Comparison of ENCODE assay signal across 25 cellular contexts in genomic region chr3:141234283-141234682, GRCh38. TPM values are rescaled to one million over a fixed set of nuclear protein-coding genes. Genes with fewer than 3 reads are reported as not detected.
DNase-seq lines count a peak whose midpoint lies in the region; TF ChIP-seq lines count a peak whose summit lies in the region.
"Had no signal": no experiment of that assay in that cellular context is flagged by ENCODE, and none has a peak within 500 bp of the region (broad histone marks: within the 10 kb centered on the region; RNA-seq: fewer than 3 reads in every experiment).

No MANE protein-coding gene starts in this region.

- 41 to 67% (median 58%) methylated on average over 2 to 3 of the region's 3 CpGs for WGBS in spleen, 5 donors

- no peaks in the 10 kb centered on the region for H3K9me3 ChIP-seq in KOPT-K1 (ENCODE audit: insufficient read depth, low read length, poor library complexity, severe bottlenecking)
- H3K9me3 ChIP-seq in spleen, result no peaks in the 10 kb centered on the region
- H3K9me3 ChIP-seq: breast epithelium, colonic mucosa, prostate gland, tibial nerve had no signal

- H3K4me1 Mint-ChIP-seq in T-helper 2 cell treated with Interferon-gamma antibody and Interleukin-4, amounts not matched to agents 5 μg/mL and 100 μg/mL, for 36 hours (ENCODE audit: low read depth), result peaks cover 73% of the 10 kb centered on the region
- peaks cover 21% of the 10 kb centered on the region for H3K4me1 Mint-ChIP-seq in osteocyte (ENCODE audit: unreplicated experiment)

- H3K36me3 ChIP-seq in KOPT-K1 (ENCODE audit: insufficient read depth, low read length) (peaks cover 36% of the 10 kb centered on the region), spleen (peaks cover 0 to 14% (median 0%) of the 10 kb centered on the region in 6 donors)
- H3K36me3 ChIP-seq: breast epithelium, colonic mucosa, neural progenitor cell, prostate gland had no signal

- peak overlapping the region; percentile 94 for H3K4me3 Mint-ChIP-seq in T-helper 2 cell treated with Interferon-gamma antibody and Interleukin-4, amounts not matched to agents 5 μg/mL and 100 μg/mL, for 36 hours
- no peak overlapping the region for H3K4me3 Mint-ChIP-seq in osteocyte (ENCODE audit: unreplicated experiment)
- H3K4me3 Mint-ChIP-seq: activated CD8-positive, alpha-beta T cell treated with anti-CD3 and anti-CD28 coated beads, Interleukin-2, amount 10 ng/mL, durations not matched to agents 7 days and 5 days had no signal

- no peak for TF ChIP-seq POLR2A in spleen (IDR thresholded peaks at IDR 0.05)

- no peaks in the 10 kb centered on the region for H3K27me3 ChIP-seq in spleen (replicated peaks in 1 of 7)
- H3K27me3 ChIP-seq: breast epithelium, colonic mucosa, tibial nerve had no signal

- intact Hi-C loops in spleen (cut with DNase I; ENCODE audit: low total_unique reads), result no loop called here

- H3K9me3 Mint-ChIP-seq in T-helper 2 cell treated with Interferon-gamma antibody and Interleukin-4, amounts not matched to agents 5 μg/mL and 100 μg/mL, for 36 hours, result no peaks in the 10 kb centered on the region
- no peaks in the 10 kb centered on the region for H3K9me3 Mint-ChIP-seq in osteocyte (ENCODE audit: unreplicated experiment)
- H3K9me3 Mint-ChIP-seq: activated T-cell treated with anti-CD3 and anti-CD28 coated beads, Interleukin-2, amount 50 U/mL, for 24 hours; neural progenitor cell had no signal

- H3K4me1 ChIP-seq in spleen, result peaks cover 9 to 65% (median 25%) of the 10 kb centered on the region in 6 donors
- H3K4me1 ChIP-seq: breast epithelium, prostate gland had no signal

- peaks cover 38% of the 10 kb centered on the region for H3K36me3 Mint-ChIP-seq in T-helper 2 cell treated with Interferon-gamma antibody and Interleukin-4, amounts not matched to agents 5 μg/mL and 100 μg/mL, for 36 hours (ENCODE audit: low read depth)
- peaks cover 9% of the 10 kb centered on the region for H3K36me3 Mint-ChIP-seq in osteocyte (ENCODE audit: unreplicated experiment)

- H3K4me3 ChIP-seq in spleen, result no peak overlapping the region
- H3K4me3 ChIP-seq: breast epithelium, colonic mucosa, neural progenitor cell, prostate gland, tibial nerve had no signal

- TF ChIP-seq CTCF in osteocyte (IDR thresholded peaks at IDR 0.05) (no peak), spleen (IDR thresholded peaks at IDR 0.05 in 8 of 11, conservative IDR thresholded peaks at IDR 0.05 in 3 of 11) (no peak)

- no peaks in the 10 kb centered on the region for H3K27me3 Mint-ChIP-seq in T-helper 2 cell treated with Interferon-gamma antibody and Interleukin-4, amounts not matched to agents 5 μg/mL and 100 μg/mL, for 36 hours (ENCODE audit: low read depth)
- no peaks in the 10 kb centered on the region for H3K27me3 Mint-ChIP-seq in osteocyte (ENCODE audit: unreplicated experiment)
- H3K27me3 Mint-ChIP-seq: activated T-cell treated with anti-CD3 and anti-CD28 coated beads, Interleukin-2, amount 50 U/mL, for 24 hours; B cell had no signal

- peak overlapping the region; percentile 2 for H3K27ac Mint-ChIP-seq in T-helper 2 cell treated with Interferon-gamma antibody and Interleukin-4, amounts not matched to agents 5 μg/mL and 100 μg/mL, for 36 hours
- no peak overlapping the region for H3K27ac Mint-ChIP-seq in osteocyte (ENCODE audit: unreplicated experiment)
- H3K27ac Mint-ChIP-seq: activated CD8-positive, alpha-beta T cell treated with anti-CD3 and anti-CD28 coated beads, Interleukin-2, amount 10 ng/mL, durations not matched to agents 7 days and 5 days; B cell; neural progenitor cell had no signal

- peak overlapping the region; percentile 99 for H3K27ac ChIP-seq in KOPT-K1 (ENCODE audit: low read depth, low read length, poor library complexity, severe bottlenecking)
- H3K27ac ChIP-seq in spleen, result peak overlapping the region in 2 of 8 donors; percentile 7 to 14
- H3K27ac ChIP-seq: breast epithelium, colonic mucosa, KMS-11, neural progenitor cell, prostate gland, tibial nerve had no signal

- DNase-seq in T-helper 2 cell treated with Interferon-gamma antibody and Interleukin-4, amounts not matched to agents 5 μg/mL and 100 μg/mL, for 36 hours (ENCODE audit: low spot score), result no peak
- DNase-seq in T-helper 2 cell, result no peak
- DNase-seq in ecto neural progenitor cell (ENCODE audit: low spot score), result peak; percentile 30
- DNase-seq in osteocyte (ENCODE audit: extremely low spot score, unreplicated experiment), result peak; percentile 67
- no peak for DNase-seq in spleen
- DNase-seq in cerebellar nuclear complex (lab: John Stamatoyannopoulos, UW), result no peak
- DNase-seq in Kasumi-1 (lab: John Stamatoyannopoulos, UW), result no peak
- DNase-seq: activated CD4-positive, CD25-positive, alpha-beta regulatory T cell treated with anti-CD3 and anti-CD28 coated beads, Interleukin-2, amount 50 U/mL, for 72 hours; activated CD8-positive, alpha-beta T cell treated with anti-CD3 and anti-CD28 coated beads, Interleukin-2, amount 10 ng/mL, durations not matched to agents 7 days and 5 days; activated naive CD4-positive, alpha-beta T cell; activated T-cell treated with anti-CD3 and anti-CD28 coated beads, Interleukin-2, amount 50 U/mL, for 24 hours; colonic mucosa; GOT3; hypothalamus; NCI-H2081; NCI-H345; NCI-H748 treated with DMSO at 0.1 percent for 48 hours; stimulated activated CD8-positive, alpha-beta memory T cell treated with anti-CD3 and anti-CD28 coated beads, Interleukin-4, amount 100 ng/mL, for 48 hours had no signal

RNA-seq across cellular contexts. Expression of gene PXYLP1, which starts 2.7 kb away (rescaled TPM):
- total RNA-seq in osteocyte (21.2 and 21.9 TPM in 2 replicates), spleen (10 to 100 TPM in 3 of 7 donors, 1 to 10 TPM in 4; 6.4 to 15.6 (median 9.5) TPM)
- polyA plus RNA-seq in spleen, result 1 to 10 TPM; 2.9 to 4.1 (median 3.0) TPM

Comparison
In these comparisons a context has a peak if more than half of its experiments do, and no peak if none do; other contexts are left out.
1. DNase-seq: peak in ecto neural progenitor cell (single experiment) and osteocyte (single experiment); none in T-helper 2 cell treated with Interferon-gamma antibody and Interleukin-4, amounts not matched to agents 5 μg/mL and 100 μg/mL, for 36 hours (single experiment), T-helper 2 cell (0 of 5), spleen (single experiment), cerebellar nuclear complex (0 of 2) and Kasumi-1 (0 of 2).